Comparison of ENCODE assay signal across 16 cellular contexts in genomic region chr6:71047401-71047800, GRCh38.
A peak's percentile ranks its signal among the peaks of the same experiment; 100 is the strongest.
DNase-seq lines count a peak whose midpoint lies in the region; ATAC-seq, FAIRE-seq and TF ChIP-seq lines count a peak whose summit lies in the region.
"Had no signal": no experiment of that assay in that cellular context is flagged by ENCODE, and none has a peak within 500 bp of the region (broad histone marks: within the 10 kb centered on the region; RNA-seq: fewer than 3 reads in every experiment).

No MANE protein-coding gene starts in this region.

- H3K27ac Mint-ChIP-seq in neural progenitor cell = peak overlapping the region; percentile 64
- H3K27ac Mint-ChIP-seq: CD4-positive, alpha-beta memory T cell; HFFc6; IgD-negative memory B cell had no signal

- intact Hi-C loops in right lobe of liver (cut with DNase I) (no loop called here), HepG2 (cut with micrococcal nuclease; ENCODE audit: unreplicated experiment) (no loop called here), pancreas (cut with DNase I) (no loop called here)

- H3K27me3 Mint-ChIP-seq in neural progenitor cell (ENCODE audit: insufficient read depth, low read depth) = no peaks in the 10 kb centered on the region
- H3K27me3 Mint-ChIP-seq: CD4-positive, alpha-beta memory T cell had no signal

- no peaks in the 10 kb centered on the region for H3K79me2 ChIP-seq in HepG2 (ENCODE audit: insufficient read depth, low read length)
- H3K79me2 ChIP-seq in neural progenitor cell (ENCODE audit: low read depth) = no peaks in the 10 kb centered on the region

- WGBS in right lobe of liver (ENCODE audit: insufficient coverage, low coverage, low lambda C conversion rate, missing lambda C conversion rate) = 27% methylated on average over 4 of the region's 4 CpGs
- WGBS in HepG2 (ENCODE audit: low lambda C conversion rate) = 0% methylated on average over 4 of the region's 4 CpGs
- 79 to 88% methylated on average over 4 of the region's 4 CpGs for WGBS in pancreas, 2 donors

- H2AFZ ChIP-seq in HepG2 (ENCODE audit: low read length) (no peak overlapping the region), neural progenitor cell (replicated peaks) (no peak overlapping the region)

- no peak for TF ChIP-seq RAD21 in HepG2 (CRISPR knock-in tag; IDR thresholded peaks at IDR 0.05)

- no TSS peak for BruUV-seq in HepG2 (replicated peaks; lab: Mats Ljungman, UMichigan)

- CTCF ChIA-PET in HepG2 (lab: Yijun Ruan, JAX; ENCODE audit: low intra/inter-chr PET ratio, low total read pairs) = no interaction called here

- H3K36me3 Mint-ChIP-seq in neural progenitor cell = no peaks in the 10 kb centered on the region
- H3K36me3 Mint-ChIP-seq: CD4-positive, alpha-beta memory T cell; IgD-negative memory B cell had no signal

- no peaks in the 10 kb centered on the region for H3K27me3 ChIP-seq in right lobe of liver
- H3K27me3 ChIP-seq in HepG2 (ENCODE audit: control insufficient read depth in 1 of 2, insufficient read depth in 2 of 2, low read length in 2 of 2) = no peaks in the 10 kb centered on the region
- no peaks in the 10 kb centered on the region for H3K27me3 ChIP-seq in neural progenitor cell
- H3K27me3 ChIP-seq in pancreas = peaks cover 0 to 3% (median 0%) of the 10 kb centered on the region in 4 donors
- H3K27me3 ChIP-seq: BE2C had no signal

- H4K20me1 ChIP-seq in HepG2 (ENCODE audit: insufficient read depth, low read length) (no peaks in the 10 kb centered on the region), neural progenitor cell (ENCODE audit: low read depth) (no peaks in the 10 kb centered on the region)

- H3K9me3 ChIP-seq in right lobe of liver (no peaks in the 10 kb centered on the region), HepG2 (ENCODE audit: low read length) (no peaks in the 10 kb centered on the region), neural progenitor cell (ENCODE audit: low read depth) (no peaks in the 10 kb centered on the region), pancreas (no peaks in the 10 kb centered on the region)
- H3K9me3 ChIP-seq: A549, BE2C had no signal

- ATAC-seq in right lobe of liver (peak in 3 of 4 donors; percentile 13 to 91 (median 78)), HepG2 (no peak), pancreas (no peak)
- ATAC-seq: A549 had no signal

- no peak overlapping the region for H3K4me3 Mint-ChIP-seq in neural progenitor cell
- H3K4me3 Mint-ChIP-seq: CD4-positive, alpha-beta memory T cell; HFFc6; IgD-negative memory B cell had no signal

- no peaks in the 10 kb centered on the region for H3K4me1 ChIP-seq in right lobe of liver
- H3K4me1 ChIP-seq in HepG2 (ENCODE audit: insufficient read depth, low read length) = peaks cover 8% of the 10 kb centered on the region
- peaks cover 3% of the 10 kb centered on the region for H3K4me1 ChIP-seq in neural progenitor cell
- no peaks in the 10 kb centered on the region for H3K4me1 ChIP-seq in pancreas
- H3K4me1 ChIP-seq: A549, BE2C had no signal

- H3K9ac ChIP-seq in HepG2 (ENCODE audit: insufficient read depth, low read depth, low read length) = no peak overlapping the region
- H3K9ac ChIP-seq in neural progenitor cell = no peak overlapping the region

- H3K36me3 ChIP-seq in right lobe of liver (no peaks in the 10 kb centered on the region), HepG2 (replicated peaks in 1 of 2; ENCODE audit: control insufficient read depth in 1 of 2, insufficient read depth in 2 of 2, low read length in 2 of 2) (no peaks in the 10 kb centered on the region), neural progenitor cell (no peaks in the 10 kb centered on the region), pancreas (no peaks in the 10 kb centered on the region)
- H3K36me3 ChIP-seq: BE2C had no signal

- TF ChIP-seq EP300 in HepG2 (IDR thresholded peaks at IDR 0.05; ENCODE audit: low read depth in 2 of 2, low read length in 2 of 2) (no peak), HepG2 (CRISPR knock-in tag; IDR thresholded peaks at IDR 0.05; ENCODE audit: borderline replicate concordance) (no peak)

- H3K4me1 Mint-ChIP-seq in neural progenitor cell = peaks cover 35% of the 10 kb centered on the region
- H3K4me1 Mint-ChIP-seq: CD4-positive, alpha-beta memory T cell; IgD-negative memory B cell had no signal

- H3F3A ChIP-seq in neural progenitor cell (ENCODE audit: low read depth) = no peaks in the 10 kb centered on the region

- in situ Hi-C loops in HepG2 (cut with HindIII; ENCODE audit: extremely low pct_ligation_motif_present, low pct_unique_long_range_greater_than_20kb) = no loop called here

- H3K27ac ChIP-seq in right lobe of liver (no peak overlapping the region), HepG2 (ENCODE audit: extremely low read length, insufficient read depth, low read length) (no peak overlapping the region), neural progenitor cell (no peak overlapping the region), pancreas (no peak overlapping the region)
- H3K27ac ChIP-seq: A549, C4-2B had no signal

- H3K4me2 ChIP-seq in HepG2 (ENCODE audit: low read depth, low read length) (no peak overlapping the region), neural progenitor cell (no peak overlapping the region)
- H3K4me2 ChIP-seq: A549 had no signal

- no peak for DNase-seq in right lobe of liver
- no peak for DNase-seq in HepG2 (ENCODE audit: low spot score)
- DNase-seq in NCI-H69 (lab: John Stamatoyannopoulos, UW) = peak; percentile 46
- DNase-seq in neural progenitor cell (ENCODE audit: low spot score) = no peak
- DNase-seq in pancreas = no peak
- no peak for DNase-seq in NCI-H2227 treated with DMSO at 0.1 percent for 48 hours (lab: John Stamatoyannopoulos, UW)
- DNase-seq: BE2C; CD4-positive, alpha-beta memory T cell; DND-41; GF-D8; HCEC 1CT; HFFc6 had no signal

- no peak for TF ChIP-seq POLR2A in right lobe of liver (IDR thresholded peaks at IDR 0.05)
- no peak for TF ChIP-seq POLR2A in HepG2 (IDR thresholded peaks at IDR 0.05; ENCODE audit: insufficient read depth in 1 of 2, low read depth in 2 of 2, low read length in 2 of 2)

- no peak overlapping the region for H3K4me3 ChIP-seq in right lobe of liver
- H3K4me3 ChIP-seq in HepG2 (replicated peaks in 1 of 3; ENCODE audit: insufficient read depth in 1 of 3, low read depth in 2 of 3, low read length in 3 of 3) = no peak overlapping the region
- no peak overlapping the region for H3K4me3 ChIP-seq in neural progenitor cell
- H3K4me3 ChIP-seq in pancreas = no peak overlapping the region
- H3K4me3 ChIP-seq: A549 had no signal

- TF ChIP-seq CTCF in right lobe of liver (IDR thresholded peaks at IDR 0.05) = no peak
- TF ChIP-seq CTCF in HepG2 (CRISPR knock-in tag; IDR thresholded peaks at IDR 0.05) = no peak
- no peak for TF ChIP-seq CTCF in neural progenitor cell (IDR thresholded peaks at IDR 0.05)
- TF ChIP-seq CTCF in pancreas (IDR thresholded peaks at IDR 0.05) = no peak

- no peak for FAIRE-seq in HepG2 (lab: Jason Lieb, UNC)
- no peak for FAIRE-seq in pancreas (lab: Jason Lieb, UNC)
- FAIRE-seq: A549, GM19239 had no signal

- peaks cover 2% of the 10 kb centered on the region for H3K9me3 Mint-ChIP-seq in neural progenitor cell
- H3K9me3 Mint-ChIP-seq: CD4-positive, alpha-beta memory T cell; HFFc6; IgD-negative memory B cell had no signal

- POLR2A ChIA-PET in HepG2 (lab: Yijun Ruan, JAX) = no interaction called here

TF ChIP-seq in HepG2, 621 proteins besides CTCF, POLR2A, EP300 and RAD21 (continues in another document):
- TF ChIP-seq HNF1A (IDR thresholded peaks at IDR 0.05; ENCODE audit: low read depth) (no peak), HNF1A (CRISPR knock-in tag; IDR thresholded peaks at IDR 0.05; ENCODE audit: borderline replicate concordance) (no peak), ZSCAN29 (CRISPR knock-in tag; conservative IDR thresholded peaks at IDR 0.05) (no peak), PBX3 (CRISPR knock-in tag; IDR thresholded peaks at IDR 0.05; ENCODE audit: borderline replicate concordance) (no peak), PHF5A (CRISPR knock-in tag; IDR thresholded peaks at IDR 0.05; ENCODE audit: low read depth, unreplicated experiment) (no peak), PAWR (CRISPR knock-in tag; IDR thresholded peaks at IDR 0.05; ENCODE audit: borderline replicate concordance) (no peak), ATRX (CRISPR knock-in tag; IDR thresholded peaks at IDR 0.05; ENCODE audit: borderline replicate concordance) (no peak), ZBTB7B (CRISPR knock-in tag; IDR thresholded peaks at IDR 0.05) (no peak), SYNCRIP (IDR thresholded peaks at IDR 0.05; ENCODE audit: insufficient read depth, low read depth, low read length) (no peak)

Comparison
In these comparisons a context has a peak if more than half of its experiments do, and no peak if none do; other contexts are left out.
1. ATAC-seq: peak in right lobe of liver (3 of 4); none in HepG2 (single experiment) and pancreas (0 of 4).